ENCODE assay signal across 1 cellular context in the genomic region with DNA sequence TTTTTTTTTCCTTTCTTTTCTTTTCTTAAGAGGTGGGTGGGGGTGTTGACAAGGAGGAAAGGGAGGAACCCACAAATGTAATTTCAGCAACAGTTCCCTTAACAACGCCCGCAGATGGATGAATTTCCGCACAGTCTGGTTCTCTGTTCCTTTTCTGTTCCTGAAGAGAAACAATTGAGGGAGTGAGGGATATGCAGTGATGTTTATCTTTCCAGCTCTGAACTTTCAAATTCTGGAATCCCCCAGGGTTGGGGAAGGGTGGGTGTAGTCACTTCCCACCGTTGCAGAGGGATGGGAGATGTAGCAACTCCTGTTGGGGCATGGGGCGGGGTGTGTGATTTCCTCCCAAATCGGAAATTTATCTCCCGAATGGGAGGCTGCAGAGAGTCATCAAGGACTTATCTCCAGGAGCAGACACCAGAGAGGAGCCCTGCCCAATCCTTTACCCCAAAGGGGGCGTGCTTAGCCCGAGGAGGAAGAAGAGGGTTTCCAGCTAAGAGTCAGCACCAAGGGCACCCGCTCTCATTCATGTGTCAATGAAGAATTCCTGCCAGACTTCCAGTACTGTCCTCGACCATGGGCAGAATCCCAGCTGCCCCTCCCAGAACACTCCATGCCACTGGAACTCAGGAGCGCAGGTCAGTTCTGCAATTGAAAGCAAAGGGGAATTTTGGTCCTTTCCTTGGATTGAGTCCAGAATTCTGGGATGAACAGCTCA.
A peak's percentile ranks its signal among the peaks of the same experiment; 100 is the strongest.
TF ChIP-seq lines count a peak whose summit lies in the region.

No MANE protein-coding gene starts in this region.

TF ChIP-seq in K562, 482 proteins besides CTCF, POLR2A, EP300 and RAD21 (continued from another document):
- TF ChIP-seq, protein P1, sequence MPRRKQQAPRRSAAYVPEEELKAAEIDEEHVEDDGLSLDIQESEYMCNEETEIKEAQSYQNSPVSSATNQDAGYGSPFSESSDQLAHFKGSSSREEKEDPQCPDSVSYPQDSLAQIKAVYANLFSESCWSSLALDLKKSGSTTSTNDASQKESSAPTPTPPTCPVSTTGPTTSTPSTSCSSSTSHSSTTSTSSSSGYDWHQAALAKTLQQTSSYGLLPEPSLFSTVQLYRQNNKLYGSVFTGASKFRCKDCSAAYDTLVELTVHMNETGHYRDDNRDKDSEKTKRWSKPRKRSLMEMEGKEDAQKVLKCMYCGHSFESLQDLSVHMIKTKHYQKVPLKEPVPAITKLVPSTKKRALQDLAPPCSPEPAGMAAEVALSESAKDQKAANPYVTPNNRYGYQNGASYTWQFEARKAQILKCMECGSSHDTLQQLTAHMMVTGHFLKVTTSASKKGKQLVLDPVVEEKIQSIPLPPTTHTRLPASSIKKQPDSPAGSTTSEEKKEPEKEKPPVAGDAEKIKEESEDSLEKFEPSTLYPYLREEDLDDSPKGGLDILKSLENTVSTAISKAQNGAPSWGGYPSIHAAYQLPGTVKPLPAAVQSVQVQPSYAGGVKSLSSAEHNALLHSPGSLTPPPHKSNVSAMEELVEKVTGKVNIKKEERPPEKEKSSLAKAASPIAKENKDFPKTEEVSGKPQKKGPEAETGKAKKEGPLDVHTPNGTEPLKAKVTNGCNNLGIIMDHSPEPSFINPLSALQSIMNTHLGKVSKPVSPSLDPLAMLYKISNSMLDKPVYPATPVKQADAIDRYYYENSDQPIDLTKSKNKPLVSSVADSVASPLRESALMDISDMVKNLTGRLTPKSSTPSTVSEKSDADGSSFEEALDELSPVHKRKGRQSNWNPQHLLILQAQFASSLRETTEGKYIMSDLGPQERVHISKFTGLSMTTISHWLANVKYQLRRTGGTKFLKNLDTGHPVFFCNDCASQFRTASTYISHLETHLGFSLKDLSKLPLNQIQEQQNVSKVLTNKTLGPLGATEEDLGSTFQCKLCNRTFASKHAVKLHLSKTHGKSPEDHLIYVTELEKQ (CRISPR knock-in tag; IDR thresholded peaks at IDR 0.05) = no peak
- no peak for TF ChIP-seq HIVEP1 (CRISPR knock-in tag; IDR thresholded peaks at IDR 0.05)
- no peak for TF ChIP-seq XRCC4 (IDR thresholded peaks at IDR 0.05; ENCODE audit: extremely low read depth, insufficient read depth, insufficient read length)
- peak; percentile 78 for TF ChIP-seq MYNN (IDR thresholded peaks at IDR 0.05)
- no peak for TF ChIP-seq MYNN (CRISPR knock-in tag; IDR thresholded peaks at IDR 0.05)
- 0 out of 2 replicates have a peak, but pooled peaks have one; percentile 70 for TF ChIP-seq HNRNPL (IDR thresholded peaks at IDR 0.05; ENCODE audit: low read depth, low read length)
- TF ChIP-seq PCBP2 (IDR thresholded peaks at IDR 0.05; ENCODE audit: low read depth, low read length, poor library complexity, severe bottlenecking) = no peak
- TF ChIP-seq ELF1 (tag; IDR thresholded peaks at IDR 0.05) = no peak; the same call in 1 of the 2 replicates
- TF ChIP-seq SMAD2 (IDR thresholded peaks at IDR 0.05; ENCODE audit: low read depth, low read length) = no peak
- peak; percentile 47 for TF ChIP-seq ETV1 (tag; conservative IDR thresholded peaks at IDR 0.05; ENCODE audit: low read depth)
- TF ChIP-seq, protein P2, sequence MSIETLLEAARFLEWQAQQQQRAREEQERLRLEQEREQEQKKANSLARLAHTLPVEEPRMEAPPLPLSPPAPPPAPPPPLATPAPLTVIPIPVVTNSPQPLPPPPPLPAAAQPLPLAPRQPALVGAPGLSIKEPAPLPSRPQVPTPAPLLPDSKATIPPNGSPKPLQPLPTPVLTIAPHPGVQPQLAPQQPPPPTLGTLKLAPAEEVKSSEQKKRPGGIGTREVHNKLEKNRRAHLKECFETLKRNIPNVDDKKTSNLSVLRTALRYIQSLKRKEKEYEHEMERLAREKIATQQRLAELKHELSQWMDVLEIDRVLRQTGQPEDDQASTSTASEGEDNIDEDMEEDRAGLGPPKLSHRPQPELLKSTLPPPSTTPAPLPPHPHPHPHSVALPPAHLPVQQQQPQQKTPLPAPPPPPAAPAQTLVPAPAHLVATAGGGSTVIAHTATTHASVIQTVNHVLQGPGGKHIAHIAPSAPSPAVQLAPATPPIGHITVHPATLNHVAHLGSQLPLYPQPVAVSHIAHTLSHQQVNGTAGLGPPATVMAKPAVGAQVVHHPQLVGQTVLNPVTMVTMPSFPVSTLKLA (conservative IDR thresholded peaks at IDR 0.05) = peak in 1 of 2 experiments; percentile 57; a peak in 2 of 4 replicates
- peak in 1 of 2 experiments; percentile 64; a peak in 1 of 4 replicates for TF ChIP-seq SIN3A (IDR thresholded peaks at IDR 0.05; ENCODE audit: borderline replicate concordance in 2 of 2, control insufficient read depth in 1 of 2, low read depth in 2 of 2, low read length in 2 of 2)
- peak; percentile 84; the same call in 1 of the 2 replicates for TF ChIP-seq GATAD2A (IDR thresholded peaks at IDR 0.05)
- 0 out of 2 replicates have a peak, but pooled peaks have one; percentile 2 for TF ChIP-seq MAFK (IDR thresholded peaks at IDR 0.05; ENCODE audit: low read length)
- peak; percentile 64 for TF ChIP-seq FOSL1 (tag; conservative IDR thresholded peaks at IDR 0.05)
- TF ChIP-seq SMARCA4 (IDR thresholded peaks at IDR 0.05) = peak; percentile 92
- TF ChIP-seq, protein P3, sequence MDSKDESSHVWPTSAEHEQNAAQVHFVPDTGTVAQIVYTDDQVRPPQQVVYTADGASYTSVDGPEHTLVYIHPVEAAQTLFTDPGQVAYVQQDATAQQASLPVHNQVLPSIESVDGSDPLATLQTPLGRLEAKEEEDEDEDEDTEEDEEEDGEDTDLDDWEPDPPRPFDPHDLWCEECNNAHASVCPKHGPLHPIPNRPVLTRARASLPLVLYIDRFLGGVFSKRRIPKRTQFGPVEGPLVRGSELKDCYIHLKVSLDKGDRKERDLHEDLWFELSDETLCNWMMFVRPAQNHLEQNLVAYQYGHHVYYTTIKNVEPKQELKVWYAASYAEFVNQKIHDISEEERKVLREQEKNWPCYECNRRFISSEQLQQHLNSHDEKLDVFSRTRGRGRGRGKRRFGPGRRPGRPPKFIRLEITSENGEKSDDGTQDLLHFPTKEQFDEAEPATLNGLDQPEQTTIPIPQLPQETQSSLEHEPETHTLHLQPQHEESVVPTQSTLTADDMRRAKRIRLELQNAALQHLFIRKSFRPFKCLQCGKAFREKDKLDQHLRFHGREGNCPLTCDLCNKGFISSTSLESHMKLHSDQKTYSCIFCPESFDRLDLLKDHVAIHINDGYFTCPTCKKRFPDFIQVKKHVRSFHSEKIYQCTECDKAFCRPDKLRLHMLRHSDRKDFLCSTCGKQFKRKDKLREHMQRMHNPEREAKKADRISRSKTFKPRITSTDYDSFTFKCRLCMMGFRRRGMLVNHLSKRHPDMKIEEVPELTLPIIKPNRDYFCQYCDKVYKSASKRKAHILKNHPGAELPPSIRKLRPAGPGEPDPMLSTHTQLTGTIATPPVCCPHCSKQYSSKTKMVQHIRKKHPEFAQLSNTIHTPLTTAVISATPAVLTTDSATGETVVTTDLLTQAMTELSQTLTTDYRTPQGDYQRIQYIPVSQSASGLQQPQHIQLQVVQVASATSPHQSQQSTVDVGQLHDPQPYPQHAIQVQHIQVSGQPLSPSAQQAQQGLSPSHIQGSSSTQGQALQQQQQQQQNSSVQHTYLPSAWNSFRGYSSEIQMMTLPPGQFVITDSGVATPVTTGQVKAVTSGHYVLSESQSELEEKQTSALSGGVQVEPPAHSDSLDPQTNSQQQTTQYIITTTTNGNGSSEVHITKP (IDR thresholded peaks at IDR 0.05; ENCODE audit: partially characterized antibody) = peak; percentile 45
- 0 out of 4 replicates have a peak, but pooled peaks of 1 of the 2 experiments have one; percentile 25 for TF ChIP-seq TEAD1 (CRISPR knock-in tag; IDR thresholded peaks at IDR 0.05)
- peak; percentile 78 for TF ChIP-seq NFIC (IDR thresholded peaks at IDR 0.05)
- peak; percentile 82 for TF ChIP-seq JUND (IDR thresholded peaks at IDR 0.05; ENCODE audit: borderline replicate concordance, low read depth, low read length)
- TF ChIP-seq JUND (tag; IDR thresholded peaks at IDR 0.05; ENCODE audit: borderline replicate concordance, low read depth, low read length) = peak; percentile 56; the same call in 1 of the 3 replicates
- peak; percentile 87 for TF ChIP-seq MTA2 (IDR thresholded peaks at IDR 0.05; ENCODE audit: low read depth)
- peak; percentile 90 for TF ChIP-seq NCOR1 (IDR thresholded peaks at IDR 0.05)
- TF ChIP-seq, protein P4, sequence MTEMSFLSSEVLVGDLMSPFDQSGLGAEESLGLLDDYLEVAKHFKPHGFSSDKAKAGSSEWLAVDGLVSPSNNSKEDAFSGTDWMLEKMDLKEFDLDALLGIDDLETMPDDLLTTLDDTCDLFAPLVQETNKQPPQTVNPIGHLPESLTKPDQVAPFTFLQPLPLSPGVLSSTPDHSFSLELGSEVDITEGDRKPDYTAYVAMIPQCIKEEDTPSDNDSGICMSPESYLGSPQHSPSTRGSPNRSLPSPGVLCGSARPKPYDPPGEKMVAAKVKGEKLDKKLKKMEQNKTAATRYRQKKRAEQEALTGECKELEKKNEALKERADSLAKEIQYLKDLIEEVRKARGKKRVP (CRISPR knock-in tag; IDR thresholded peaks at IDR 0.05) = no peak
- TF ChIP-seq, protein P5, sequence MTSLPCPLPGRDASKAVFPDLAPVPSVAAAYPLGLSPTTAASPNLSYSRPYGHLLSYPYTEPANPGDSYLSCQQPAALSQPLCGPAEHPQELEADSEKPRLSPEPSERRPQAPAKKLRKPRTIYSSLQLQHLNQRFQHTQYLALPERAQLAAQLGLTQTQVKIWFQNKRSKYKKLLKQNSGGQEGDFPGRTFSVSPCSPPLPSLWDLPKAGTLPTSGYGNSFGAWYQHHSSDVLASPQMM (CRISPR knock-in tag; IDR thresholded peaks at IDR 0.05) = no peak
- peak; percentile 86 for TF ChIP-seq CCNT2 (IDR thresholded peaks at IDR 0.05; ENCODE audit: borderline replicate concordance, extremely low read depth, insufficient read length, low read depth, low read length)
- TF ChIP-seq ETV6 (IDR thresholded peaks at IDR 0.05; ENCODE audit: borderline replicate concordance in 1 of 2, low read depth in 2 of 2, low read length in 1 of 2) = peak; percentile 82 to 91
- no peak for TF ChIP-seq ETV6 (CRISPR knock-in tag; IDR thresholded peaks at IDR 0.05; ENCODE audit: borderline replicate concordance)
- TF ChIP-seq, protein P6, sequence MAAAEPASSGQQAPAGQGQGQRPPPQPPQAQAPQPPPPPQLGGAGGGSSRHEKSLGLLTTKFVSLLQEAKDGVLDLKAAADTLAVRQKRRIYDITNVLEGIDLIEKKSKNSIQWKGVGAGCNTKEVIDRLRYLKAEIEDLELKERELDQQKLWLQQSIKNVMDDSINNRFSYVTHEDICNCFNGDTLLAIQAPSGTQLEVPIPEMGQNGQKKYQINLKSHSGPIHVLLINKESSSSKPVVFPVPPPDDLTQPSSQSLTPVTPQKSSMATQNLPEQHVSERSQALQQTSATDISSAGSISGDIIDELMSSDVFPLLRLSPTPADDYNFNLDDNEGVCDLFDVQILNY (CRISPR knock-in tag; IDR thresholded peaks at IDR 0.05) = no peak
- TF ChIP-seq NR4A1 (CRISPR knock-in tag; IDR thresholded peaks at IDR 0.05) = 0 out of 2 replicates have a peak, but pooled peaks have one; percentile 57
- peak; percentile 53; the same call in 1 of the 2 replicates for TF ChIP-seq NR4A1 (tag; IDR thresholded peaks at IDR 0.05)
- TF ChIP-seq GABPB2 (CRISPR knock-in tag; conservative IDR thresholded peaks at IDR 0.05) = no peak
- peak; percentile 44 for TF ChIP-seq SUPT5H (IDR thresholded peaks at IDR 0.05)
- TF ChIP-seq ZNF384 (IDR thresholded peaks at IDR 0.05; ENCODE audit: low read depth, low read length) = peak; percentile 96
- peak; percentile 21; the same call in 1 of the 2 replicates for TF ChIP-seq BCOR (IDR thresholded peaks at IDR 0.05)
- TF ChIP-seq ILK (tag; IDR thresholded peaks at IDR 0.05; ENCODE audit: borderline replicate concordance, low read depth) = no peak
- peak; percentile 80 for TF ChIP-seq FOXM1 (IDR thresholded peaks at IDR 0.05; ENCODE audit: low read depth)
- no peak for TF ChIP-seq FOXM1 (CRISPR knock-in tag; IDR thresholded peaks at IDR 0.05; ENCODE audit: low read depth)
- 0 out of 2 replicates have a peak, but pooled peaks have one; percentile 21 for TF ChIP-seq PYGO2 (tag; IDR thresholded peaks at IDR 0.05)
- TF ChIP-seq, protein P7, sequence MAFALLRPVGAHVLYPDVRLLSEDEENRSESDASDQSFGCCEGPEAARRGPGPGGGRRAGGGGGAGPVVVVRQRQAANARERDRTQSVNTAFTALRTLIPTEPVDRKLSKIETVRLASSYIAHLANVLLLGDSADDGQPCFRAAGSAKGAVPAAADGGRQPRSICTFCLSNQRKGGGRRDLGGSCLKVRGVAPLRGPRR (CRISPR knock-in tag; IDR thresholded peaks at IDR 0.05) = no peak
- TF ChIP-seq, protein P8, sequence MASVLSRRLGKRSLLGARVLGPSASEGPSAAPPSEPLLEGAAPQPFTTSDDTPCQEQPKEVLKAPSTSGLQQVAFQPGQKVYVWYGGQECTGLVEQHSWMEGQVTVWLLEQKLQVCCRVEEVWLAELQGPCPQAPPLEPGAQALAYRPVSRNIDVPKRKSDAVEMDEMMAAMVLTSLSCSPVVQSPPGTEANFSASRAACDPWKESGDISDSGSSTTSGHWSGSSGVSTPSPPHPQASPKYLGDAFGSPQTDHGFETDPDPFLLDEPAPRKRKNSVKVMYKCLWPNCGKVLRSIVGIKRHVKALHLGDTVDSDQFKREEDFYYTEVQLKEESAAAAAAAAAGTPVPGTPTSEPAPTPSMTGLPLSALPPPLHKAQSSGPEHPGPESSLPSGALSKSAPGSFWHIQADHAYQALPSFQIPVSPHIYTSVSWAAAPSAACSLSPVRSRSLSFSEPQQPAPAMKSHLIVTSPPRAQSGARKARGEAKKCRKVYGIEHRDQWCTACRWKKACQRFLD (CRISPR knock-in tag; IDR thresholded peaks at IDR 0.05) = peak; percentile 33; the same call in 1 of the 2 replicates
- TF ChIP-seq, protein P9, sequence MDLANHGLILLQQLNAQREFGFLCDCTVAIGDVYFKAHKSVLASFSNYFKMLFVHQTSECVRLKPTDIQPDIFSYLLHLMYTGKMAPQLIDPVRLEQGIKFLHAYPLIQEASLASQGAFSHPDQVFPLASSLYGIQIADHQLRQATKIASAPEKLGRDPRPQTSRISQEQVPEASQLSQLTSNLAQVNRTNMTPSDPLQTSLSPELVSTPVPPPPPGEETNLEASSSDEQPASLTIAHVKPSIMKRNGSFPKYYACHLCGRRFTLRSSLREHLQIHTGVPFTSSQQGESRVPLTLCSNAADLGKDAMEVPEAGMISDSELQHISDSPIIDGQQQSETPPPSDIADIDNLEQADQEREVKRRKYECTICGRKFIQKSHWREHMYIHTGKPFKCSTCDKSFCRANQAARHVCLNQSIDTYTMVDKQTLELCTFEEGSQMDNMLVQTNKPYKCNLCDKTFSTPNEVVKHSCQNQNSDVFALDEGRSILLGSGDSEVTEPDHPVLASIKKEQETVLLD (IDR thresholded peaks at IDR 0.05) = peak; percentile 26; the same call in 1 of the 2 replicates
- peak; percentile 84 for TF ChIP-seq SMAD4 (CRISPR knock-in tag; conservative IDR thresholded peaks at IDR 0.05)
- peak; percentile 70 for TF ChIP-seq CC2D1A (IDR thresholded peaks at IDR 0.05)
- TF ChIP-seq HMGN3 (IDR thresholded peaks at IDR 0.05; ENCODE audit: borderline replicate concordance, extremely low read depth, insufficient read length, low read depth, low read length) = peak; percentile 27
